ENCODE assay signal across 10 cellular contexts in genomic region chr22:23892626-23893445, GRCh38. TPM values are rescaled to one million over a fixed set of nuclear protein-coding genes. Genes with fewer than 3 reads are reported as not detected.
DNase-seq lines count a peak whose midpoint lies in the region; ATAC-seq and TF ChIP-seq lines count a peak whose summit lies in the region.
"Had no signal": no experiment of that assay in that cellular context is flagged by ENCODE, and none has a peak within 500 bp of the region (broad histone marks: within the 10 kb centered on the region; RNA-seq: fewer than 3 reads in every experiment).

No MANE protein-coding gene starts in this region.

- H3K36me3 ChIP-seq in PC-9 (ENCODE audit: low read depth) (peaks cover 18% of the 10 kb centered on the region), sigmoid colon (peaks cover 0 to 19% (median 4%) of the 10 kb centered on the region in 4 donors)

- H3K36me3 Mint-ChIP-seq in activated CD4-positive, alpha-beta T cell treated with anti-CD3 and anti-CD28 coated beads, Interleukin-2, amount 10 ng/mL, durations not matched to agents 24 days and 14 days (ENCODE audit: low read depth), result peaks cover 31% of the 10 kb centered on the region
- peaks cover 3% of the 10 kb centered on the region for H3K36me3 Mint-ChIP-seq in endothelial cell (ENCODE audit: low read depth, unreplicated experiment)

- no TSS peak for BruUV-seq in PC-9 (replicated peaks; lab: Mats Ljungman, UMichigan)

- no peaks in the 10 kb centered on the region for H3K9me3 Mint-ChIP-seq in activated CD4-positive, alpha-beta T cell treated with anti-CD3 and anti-CD28 coated beads, Interleukin-2, amount 10 ng/mL, durations not matched to agents 24 days and 14 days
- H3K9me3 Mint-ChIP-seq in endothelial cell (ENCODE audit: unreplicated experiment), result no peaks in the 10 kb centered on the region

- H3K4me1 ChIP-seq in PC-9 (replicated peaks; ENCODE audit: insufficient read depth) (peaks cover 29% of the 10 kb centered on the region), sigmoid colon (peaks cover 0 to 29% (median 18%) of the 10 kb centered on the region in 4 donors)

- H3K27me3 ChIP-seq in PC-9 (ENCODE audit: insufficient read depth, low read depth) (no peaks in the 10 kb centered on the region), sigmoid colon (no peaks in the 10 kb centered on the region)

- H3K27ac ChIP-seq in PC-9 (no peak overlapping the region), sigmoid colon (no peak overlapping the region)

- H3K27me3 Mint-ChIP-seq in activated CD4-positive, alpha-beta T cell treated with anti-CD3 and anti-CD28 coated beads, Interleukin-2, amount 10 ng/mL, durations not matched to agents 24 days and 14 days, result no peaks in the 10 kb centered on the region
- peaks cover 5% of the 10 kb centered on the region for H3K27me3 Mint-ChIP-seq in endothelial cell (ENCODE audit: unreplicated experiment)

- DNase-seq in activated CD4-positive, alpha-beta T cell treated with anti-CD3 and anti-CD28 coated beads, Interleukin-2, amount 10 ng/mL, durations not matched to agents 24 days and 14 days, result peak; percentile 56
- no peak for DNase-seq in activated CD4-positive, alpha-beta T cell treated with anti-CD3 and anti-CD28 coated beads, Interleukin-2, amount 50 U/mL, for 4 hours
- DNase-seq in PC-9, result no peak
- DNase-seq in endothelial cell (ENCODE audit: low spot score), result no peak
- DNase-seq in sigmoid colon, result peak; percentile 65
- DNase-seq in GM19238 (ENCODE audit: insufficient read length, low spot score), result no peak
- DNase-seq in NK-92 (lab: John Stamatoyannopoulos, UW; ENCODE audit: unreplicated experiment), result no peak
- DNase-seq: NCI-H524 treated with DMSO at 0.1 percent for 48 hours, retina had no signal

- TF ChIP-seq EP300 in sigmoid colon (IDR thresholded peaks at IDR 0.05), result no peak

- peaks cover 47% of the 10 kb centered on the region; the same call in 1 of the 2 replicates for H3F3A ChIP-seq in PC-9 (ENCODE audit: insufficient read depth, low read depth)

- no peak for ATAC-seq in GM21619 (IDR thresholded peaks at IDR 0.05; ENCODE audit: unreplicated experiment)

- H3K4me3 ChIP-seq in PC-9, result peak overlapping the region; percentile 80; the same call in 1 of the 2 replicates
- no peak overlapping the region for H3K4me3 ChIP-seq in sigmoid colon

- TF ChIP-seq CTCF in PC-9 (conservative IDR thresholded peaks at IDR 0.05) (no peak), endothelial cell (IDR thresholded peaks at IDR 0.05; ENCODE audit: unreplicated experiment) (no peak), sigmoid colon (IDR thresholded peaks at IDR 0.05) (no peak)

- WGBS in sigmoid colon, 2 donors, result 87 to 90% methylated on average over 8 of the region's 8 CpGs

- peaks cover 19% of the 10 kb centered on the region for H4K20me1 ChIP-seq in PC-9 (ENCODE audit: insufficient read depth)

- H3K79me2 ChIP-seq in PC-9 (ENCODE audit: low read depth), result peaks cover 31% of the 10 kb centered on the region

- intact Hi-C loops in activated CD4-positive, alpha-beta T cell treated with anti-CD3 and anti-CD28 coated beads, Interleukin-2, amount 10 ng/mL, durations not matched to agents 24 days and 14 days (cut with micrococcal nuclease), result loop anchor here (5.0 kb wide), 1 partner anchor 36 kb away; the partner anchor contains the start of gene SLC2A11
- intact Hi-C loops in PC-9 (cut with micrococcal nuclease; ENCODE audit: unreplicated experiment) (no loop called here), sigmoid colon (cut with DNase I) (loop anchor here (5.0 kb wide), 1 partner anchor 36 kb away; the partner anchor contains the start of gene SLC2A11)

- no peak for TF ChIP-seq POLR2A in sigmoid colon (IDR thresholded peaks at IDR 0.05)

- H3K27ac Mint-ChIP-seq in activated CD4-positive, alpha-beta T cell treated with anti-CD3 and anti-CD28 coated beads, Interleukin-2, amount 10 ng/mL, durations not matched to agents 24 days and 14 days, result peak overlapping the region; percentile 100
- peak overlapping the region; percentile 42 for H3K27ac Mint-ChIP-seq in endothelial cell (ENCODE audit: unreplicated experiment)

- CTCF ChIA-PET in PC-9 (lab: Charles Lee), result no interaction called here

- no peaks in the 10 kb centered on the region for H3K9me3 ChIP-seq in PC-9 (ENCODE audit: insufficient read depth, low read depth)
- no peaks in the 10 kb centered on the region for H3K9me3 ChIP-seq in sigmoid colon

- no peak overlapping the region for H2AFZ ChIP-seq in PC-9

- H3K9me2 ChIP-seq in PC-9 (ENCODE audit: insufficient read depth), result no peaks in the 10 kb centered on the region

- H3K4me2 ChIP-seq in PC-9, result peak overlapping the region; percentile 100

- peak overlapping the region; percentile 97 for H3K4me3 Mint-ChIP-seq in activated CD4-positive, alpha-beta T cell treated with anti-CD3 and anti-CD28 coated beads, Interleukin-2, amount 10 ng/mL, durations not matched to agents 24 days and 14 days
- peak overlapping the region; percentile 32 for H3K4me3 Mint-ChIP-seq in endothelial cell (ENCODE audit: unreplicated experiment)

- peaks cover 22% of the 10 kb centered on the region for H3K4me1 Mint-ChIP-seq in activated CD4-positive, alpha-beta T cell treated with anti-CD3 and anti-CD28 coated beads, Interleukin-2, amount 10 ng/mL, durations not matched to agents 24 days and 14 days
- peaks cover 5% of the 10 kb centered on the region for H3K4me1 Mint-ChIP-seq in endothelial cell (ENCODE audit: unreplicated experiment)

- POLR2A ChIA-PET in PC-9 (lab: Charles Lee; ENCODE audit: unreplicated experiment), result no interaction called here

RNA-seq across cellular contexts. Expression of gene MIF, which starts 1.3 kb away (rescaled TPM):
- 1,352 and 1,382 TPM in 2 replicates for total RNA-seq in activated CD4-positive, alpha-beta T cell treated with anti-CD3 and anti-CD28 coated beads, Interleukin-2, amount 10 ng/mL, durations not matched to agents 24 days and 14 days
- total RNA-seq in PC-9 (2021), result 531 and 695 TPM in 2 replicates
- 306 TPM for total RNA-seq in endothelial cell (ENCODE audit: unreplicated experiment)
- total RNA-seq in sigmoid colon, result 100 to 1,000 TPM; 159 to 296 (median 216) TPM
- 100 to 1,000 TPM; 333 to 684 (median 353) TPM for polyA plus RNA-seq in sigmoid colon

RNA-seq across cellular contexts. Expression of gene SLC2A11, which starts 35.2 kb away (rescaled TPM):
- 8.0 and 9.3 TPM in 2 replicates for total RNA-seq in activated CD4-positive, alpha-beta T cell treated with anti-CD3 and anti-CD28 coated beads, Interleukin-2, amount 10 ng/mL, durations not matched to agents 24 days and 14 days
- 24.0 and 26.9 TPM in 2 replicates for total RNA-seq in PC-9 (2021)
- 9.2 TPM for total RNA-seq in endothelial cell (ENCODE audit: unreplicated experiment)
- 10 to 100 TPM; 13.8 to 23.5 (median 16.4) TPM for total RNA-seq in sigmoid colon
- polyA plus RNA-seq in sigmoid colon, result 10 to 100 TPM in 1 of 3 donors, 1 to 10 TPM in 2; 4.8 to 12.5 (median 5.5) TPM

RNA-seq across cellular contexts. Expression of gene DERL3, which starts 54.0 kb away (rescaled TPM):
- 13.4 and 14.8 TPM in 2 replicates for total RNA-seq in activated CD4-positive, alpha-beta T cell treated with anti-CD3 and anti-CD28 coated beads, Interleukin-2, amount 10 ng/mL, durations not matched to agents 24 days and 14 days
- total RNA-seq in PC-9 (2021) (0.41 and 1.2 TPM in 2 replicates), endothelial cell (ENCODE audit: unreplicated experiment) (1.3 TPM), sigmoid colon (under 1 TPM in 2 of 4 donors, not detected in 2; 0.28 to 0.36 TPM)
- polyA plus RNA-seq in sigmoid colon, result 10 to 100 TPM in 1 of 3 donors, 1 to 10 TPM in 2; 1.8 to 18.3 (median 5.1) TPM

Comparison
In these comparisons a context has a peak if more than half of its experiments do, and no peak if none do; other contexts are left out.
1. DNase-seq: peak in activated CD4-positive, alpha-beta T cell treated with anti-CD3 and anti-CD28 coated beads, Interleukin-2, amount 10 ng/mL, durations not matched to agents 24 days and 14 days (single experiment) and sigmoid colon (single experiment); none in activated CD4-positive, alpha-beta T cell treated with anti-CD3 and anti-CD28 coated beads, Interleukin-2, amount 50 U/mL, for 4 hours (0 of 2), PC-9 (0 of 2), endothelial cell (single experiment), GM19238 (single experiment) and NK-92 (single experiment).